ENCODE assay signal across 13 cellular contexts in the genomic region with DNA sequence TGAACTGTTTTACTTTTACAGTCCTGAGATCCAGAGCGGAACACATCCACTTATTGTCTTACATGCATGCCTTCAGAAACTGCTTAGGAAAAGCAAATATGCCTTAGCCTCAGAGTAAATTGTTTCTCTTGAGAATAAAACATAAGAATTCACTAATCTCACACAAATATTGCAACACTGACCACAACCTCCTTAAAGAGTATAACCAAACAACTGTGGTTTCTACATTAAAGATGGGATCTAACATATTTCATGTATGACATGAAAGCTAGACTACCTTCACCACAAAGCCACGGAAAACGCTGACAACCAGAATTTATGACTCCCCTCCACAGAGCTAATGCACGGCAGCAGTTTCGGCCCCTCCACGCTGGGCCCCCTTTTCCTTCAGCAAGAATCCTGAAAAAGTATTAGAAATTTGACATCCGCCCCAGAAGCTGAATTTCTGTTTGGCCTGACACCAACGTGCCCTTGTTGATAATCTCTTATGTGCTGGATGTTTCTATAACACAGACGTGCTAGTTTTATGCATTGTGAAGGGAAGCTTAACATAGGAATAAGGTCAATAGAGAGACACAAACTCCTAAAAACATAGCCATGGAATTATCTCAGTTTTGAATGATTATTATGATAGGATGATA.
A peak's percentile ranks its signal among the peaks of the same experiment; 100 is the strongest.
DNase-seq lines count a peak whose midpoint lies in the region; FAIRE-seq and TF ChIP-seq lines count a peak whose summit lies in the region.
"Had no signal": no experiment of that assay in that cellular context is flagged by ENCODE, and none has a peak within 500 bp of the region (broad histone marks: within the 10 kb centered on the region; RNA-seq: fewer than 3 reads in every experiment).

No MANE protein-coding gene starts in this region.

- H3K27me3 ChIP-seq in GM23248 (replicated peaks; ENCODE audit: insufficient read depth) = no peaks in the 10 kb centered on the region
- H3K27me3 ChIP-seq in skeletal muscle satellite cell (ENCODE audit: control insufficient read depth, insufficient read depth, low read length) = no peaks in the 10 kb centered on the region
- H3K27me3 ChIP-seq: adrenal gland had no signal

- peaks cover 12% of the 10 kb centered on the region; the same call in 1 of the 2 replicates for H3F3A ChIP-seq in GM23248 (ENCODE audit: insufficient read depth)

- no peak for TF ChIP-seq CTCF in cardiac fibroblast (IDR thresholded peaks at IDR 0.05; ENCODE audit: low read depth, low read length)
- no peak for TF ChIP-seq CTCF in D721Med (IDR thresholded peaks at IDR 0.05; ENCODE audit: insufficient read depth, missing control alignments)

- no peaks in the 10 kb centered on the region for H3K79me2 ChIP-seq in GM23248 (ENCODE audit: insufficient read depth)

- no peak overlapping the region for H3K27ac ChIP-seq in GM23248
- H3K27ac ChIP-seq: adrenal gland had no signal

- no peaks in the 10 kb centered on the region for H3K9me3 ChIP-seq in GM23248 (ENCODE audit: low read depth)
- peaks cover 7% of the 10 kb centered on the region for H3K9me3 ChIP-seq in skeletal muscle satellite cell (replicated peaks; ENCODE audit: low read length)
- H3K9me3 ChIP-seq: adrenal gland had no signal

- H4K20me1 ChIP-seq in GM23248 (ENCODE audit: insufficient read depth) = no peaks in the 10 kb centered on the region

- H3K4me1 ChIP-seq in GM23248 (ENCODE audit: insufficient read depth) (peaks cover 12% of the 10 kb centered on the region), skeletal muscle satellite cell (ENCODE audit: control insufficient read depth, insufficient read depth, low read length) (peaks cover 14% of the 10 kb centered on the region)
- H3K4me1 ChIP-seq: adrenal gland had no signal

- H3K9ac ChIP-seq in GM23248 = no peak overlapping the region
- peak overlapping the region; percentile 28 for H3K9ac ChIP-seq in skeletal muscle satellite cell (ENCODE audit: low read depth, low read length)

- peak; percentile 79 for DNase-seq in GM23248
- peak; percentile 77 for DNase-seq in NCI-H226
- DNase-seq in cardiac fibroblast (ENCODE audit: low read depth in 2 of 2) = peak; percentile 82 to 94
- DNase-seq in amygdala (lab: John Stamatoyannopoulos, UW) = no peak
- no peak for DNase-seq in SHP77 treated with DMSO at 0.1 percent for 48 hours (lab: John Stamatoyannopoulos, UW)
- no peak for DNase-seq in NCI-H1105 (lab: John Stamatoyannopoulos, UW)
- DNase-seq in D721Med (ENCODE audit: insufficient read length, low spot score) = no peak
- DNase-seq: activated CD4-positive, CD25-positive, alpha-beta regulatory T cell; adrenal gland; foreskin melanocyte; Kasumi-1; trophoblast cell had no signal

- in situ Hi-C loops in GM23248 (cut with MboI) = no loop called here

- H2AFZ ChIP-seq in GM23248 = no peak overlapping the region

- H3K36me3 ChIP-seq in GM23248 (ENCODE audit: low read depth) (no peaks in the 10 kb centered on the region; the same call in 1 of the 2 replicates), skeletal muscle satellite cell (ENCODE audit: insufficient read depth, low read length) (no peaks in the 10 kb centered on the region)
- H3K36me3 ChIP-seq: adrenal gland had no signal

- no peaks in the 10 kb centered on the region for H3K9me2 ChIP-seq in GM23248 (ENCODE audit: insufficient read depth)

- 67 to 71% methylated on average over 9 of the region's 9 CpGs for WGBS in GM23248 (ENCODE audit: low coverage in 1 of 2, low lambda C conversion rate in 2 of 2, missing lambda C conversion rate in 2 of 2), 2 experiments

- no peak for FAIRE-seq in D721Med (lab: Jason Lieb, UNC)

- no peak overlapping the region for H3K4me3 ChIP-seq in GM23248
- H3K4me3 ChIP-seq in cardiac fibroblast (replicated peaks in 1 of 2; ENCODE audit: low read depth in 2 of 2, low read length in 2 of 2) = no peak overlapping the region
- H3K4me3 ChIP-seq in skeletal muscle satellite cell (ENCODE audit: low read length) = no peak overlapping the region
- H3K4me3 ChIP-seq: adrenal gland had no signal

- H3K4me2 ChIP-seq in GM23248 (ENCODE audit: unreplicated experiment) = peak overlapping the region; percentile 57
- peak overlapping the region; percentile 55 for H3K4me2 ChIP-seq in skeletal muscle satellite cell (ENCODE audit: low read length)

Comparison
In these comparisons a context has a peak if more than half of its experiments do, and no peak if none do; other contexts are left out.
1. DNase-seq: peak in GM23248 (single experiment), NCI-H226 (single experiment) and cardiac fibroblast (2 of 2); none in amygdala (0 of 56), SHP77 treated with DMSO at 0.1 percent for 48 hours (single experiment), NCI-H1105 (single experiment) and D721Med (single experiment).